In genomic region chr12:82430541-82431145, GRCh38 we compare ENCODE assay signal across 32 cellular contexts.
"Had no signal": no experiment of that assay in that cellular context is flagged by ENCODE, and none has a peak within 500 bp of the region (broad histone marks: within the 10 kb centered on the region; RNA-seq: fewer than 3 reads in every experiment).

No MANE protein-coding gene starts in this region.

- H3K27ac ChIP-seq: body of pancreas, breast epithelium, KMS-11, VCaP had no signal

- ATAC-seq: activated T-cell treated with anti-CD3 and anti-CD28 coated beads, Interleukin-2, amount 50 U/mL, for 4 hours; body of pancreas; Panc1; SK-N-SH treated with all-trans-retinoic acid at 6 μM for 48 hours; T-cell had no signal

- H3K4me3 ChIP-seq: body of pancreas, breast epithelium had no signal

- H3K9me3 ChIP-seq: body of pancreas, breast epithelium had no signal

- H3K4me1 ChIP-seq: body of pancreas, breast epithelium had no signal

- H3K27me3 ChIP-seq: body of pancreas, breast epithelium had no signal

- DNase-seq: activated B cell treated with CpG ODN at 0.5 μM for 24 hours; activated CD4-positive, alpha-beta memory T cell treated with anti-CD3 and anti-CD28 coated beads for 36 hours; activated CD4-positive, alpha-beta T cell treated with anti-CD3 and anti-CD28 coated beads for 4 hours; activated CD4-positive, alpha-beta T cell treated with anti-CD3 and anti-CD28 coated beads, Interleukin-2, amount 50 U/mL, for 1 hour; activated CD4-positive, CD25-positive, alpha-beta regulatory T cell treated with anti-CD3 and anti-CD28 coated beads, Interleukin-2, amount 50 U/mL, for 72 hours; activated CD8-positive, alpha-beta memory T cell treated with anti-CD3 and anti-CD28 coated beads, Interleukin-2, amount 50 U/mL, for 4 hours; activated effector memory CD4-positive, alpha-beta T cell treated with Interleukin-2 at 50 U/mL for 16 hours; activated naive CD4-positive, alpha-beta T cell treated with anti-CD3 and anti-CD28 coated beads, Interleukin-2, amount 50 U/mL, for 16 hours; activated naive CD8-positive, alpha-beta T cell treated with anti-CD3 and anti-CD28 coated beads for 36 hours; activated T-cell treated with anti-CD3 and anti-CD28 coated beads for 4 hours; activated T-cell treated with anti-CD3 and anti-CD28 coated beads, Interleukin-2, amount 50 U/mL, for 4 hours; amygdala; body of pancreas; MM.1S; MV-4-11; NCI-H1092; NCI-H1436 treated with DMSO at 0.1 percent for 48 hours; NCI-H1694 treated with DMSO at 0.1 percent for 48 hours; NCI-H2029; NCI-H446; NCI-H510A treated with DMSO at 0.1 percent for 48 hours; NCI-H526 treated with DMSO at 0.1 percent for 48 hours; NCI-H774; SHP77 treated with DMSO at 0.1 percent for 48 hours; T-cell; T-helper 2 cell; T-helper 9 cell had no signal

- H3K36me3 ChIP-seq: breast epithelium had no signal
